ENCODE assay signal across 18 cellular contexts in the genomic region with DNA sequence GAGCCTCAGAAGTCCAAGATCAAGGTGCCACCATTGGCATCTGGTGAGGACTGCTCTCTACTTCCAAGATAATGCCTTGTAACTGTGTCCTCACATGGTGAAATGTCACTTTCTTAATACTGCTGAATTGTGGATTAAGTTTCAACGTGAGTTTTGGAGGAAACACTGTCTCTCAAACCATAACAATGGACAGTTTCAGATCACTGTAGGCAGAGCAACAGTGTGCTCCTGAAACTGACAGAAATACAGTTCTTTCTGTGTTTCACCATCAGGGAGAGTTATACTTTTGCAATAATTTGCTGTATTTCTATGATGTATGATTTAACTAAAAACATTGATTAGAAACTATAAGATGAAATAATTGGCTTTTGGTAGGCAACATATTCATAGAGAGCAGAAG.
DNase-seq lines count a peak whose midpoint lies in the region; ATAC-seq and TF ChIP-seq lines count a peak whose summit lies in the region.
"Had no signal": no experiment of that assay in that cellular context is flagged by ENCODE, and none has a peak within 500 bp of the region (broad histone marks: within the 10 kb centered on the region; RNA-seq: fewer than 3 reads in every experiment).

No MANE protein-coding gene starts in this region.

- H3K79me2 ChIP-seq in MM.1S (ENCODE audit: low read length) (no peaks in the 10 kb centered on the region), SU-DHL-6 (ENCODE audit: insufficient read depth, low read length) (no peaks in the 10 kb centered on the region)

- H3K27ac ChIP-seq in MM.1S (ENCODE audit: low read length) (no peak overlapping the region), SU-DHL-6 (ENCODE audit: low read depth, low read length) (no peak overlapping the region)
- H3K27ac ChIP-seq: BLaER1 had no signal

- H3F3A ChIP-seq in MM.1S (ENCODE audit: insufficient read depth, low read length), result no peaks in the 10 kb centered on the region
- H3F3A ChIP-seq in SU-DHL-6 (ENCODE audit: insufficient read depth), result no peaks in the 10 kb centered on the region

- DNase-seq in MM.1S (peak; percentile 46), left kidney (ENCODE audit: low read depth, low spot score) (peak; percentile 1), activated gamma-delta T cell (lab: John Stamatoyannopoulos, UW) (no peak), MG63 (no peak)
- DNase-seq: 8988T; ACHN; BE2C; C1 segment of cervical spinal cord; CD4-positive, alpha-beta memory T cell; CD4-positive, CD25-positive, alpha-beta regulatory T cell; CD8-positive, alpha-beta memory T cell; COR-L47; DMS 273 treated with DMSO at 0.1 percent for 48 hours; DMS79 treated with DMSO at 0.1 percent for 48 hours; GF-D8 had no signal

- H3K27me3 ChIP-seq in MM.1S (replicated peaks; ENCODE audit: insufficient read depth, low read length), result no peaks in the 10 kb centered on the region
- H3K27me3 ChIP-seq in SU-DHL-6 (ENCODE audit: low read length), result no peaks in the 10 kb centered on the region
- H3K27me3 ChIP-seq in MG63, result no peaks in the 10 kb centered on the region
- H3K27me3 ChIP-seq: BE2C, BLaER1 had no signal

- 0 out of 2 replicates have a peak, but pooled peaks cover 3% of the 10 kb centered on the region for H3K4me1 ChIP-seq in MM.1S (ENCODE audit: low read length)
- H3K4me1 ChIP-seq: BE2C, BLaER1 had no signal

- H3K9ac ChIP-seq in MM.1S (ENCODE audit: low read length), result no peak overlapping the region
- H3K9ac ChIP-seq in SU-DHL-6 (ENCODE audit: low read length), result no peak overlapping the region
- H3K9ac ChIP-seq: BLaER1 had no signal

- no peaks in the 10 kb centered on the region for H3K36me3 ChIP-seq in MM.1S (replicated peaks; ENCODE audit: insufficient read depth, low read length)
- H3K36me3 ChIP-seq in SU-DHL-6 (ENCODE audit: low read length), result no peaks in the 10 kb centered on the region
- no peaks in the 10 kb centered on the region for H3K36me3 ChIP-seq in MG63
- H3K36me3 ChIP-seq: BE2C, BLaER1 had no signal

- H3K9me2 ChIP-seq in MM.1S (replicated peaks; ENCODE audit: insufficient read depth, low read length), result no peaks in the 10 kb centered on the region
- no peaks in the 10 kb centered on the region for H3K9me2 ChIP-seq in SU-DHL-6 (replicated peaks; ENCODE audit: insufficient read depth, low read length)

- H3K9me3 ChIP-seq in MM.1S (replicated peaks; ENCODE audit: insufficient read depth, low read length), result no peaks in the 10 kb centered on the region
- H3K9me3 ChIP-seq in SU-DHL-6 (ENCODE audit: insufficient read depth, low read length), result peaks cover 3% of the 10 kb centered on the region; the same call in 1 of the 2 replicates
- H3K9me3 ChIP-seq in MG63, result no peaks in the 10 kb centered on the region
- H3K9me3 ChIP-seq: BE2C, BLaER1 had no signal

- H3K4me3 ChIP-seq in MM.1S (ENCODE audit: low read length) (no peak overlapping the region), SU-DHL-6 (ENCODE audit: insufficient read depth, low read length, poor library complexity, severe bottlenecking) (no peak overlapping the region), MG63 (no peak overlapping the region)
- H3K4me3 ChIP-seq: BLaER1 had no signal

- H3K4me2 ChIP-seq in MM.1S (ENCODE audit: low read depth, low read length) (no peak overlapping the region), SU-DHL-6 (ENCODE audit: low read depth, low read length, poor library complexity, severe bottlenecking) (no peak overlapping the region)
- H3K4me2 ChIP-seq: BLaER1 had no signal

- ATAC-seq in HG02981 (IDR thresholded peaks at IDR 0.05; ENCODE audit: unreplicated experiment), result no peak

- no peaks in the 10 kb centered on the region for H4K20me1 ChIP-seq in MM.1S (ENCODE audit: insufficient read depth, low read length)
- H4K20me1 ChIP-seq in SU-DHL-6 (ENCODE audit: low read depth, low read length), result no peaks in the 10 kb centered on the region
- H4K20me1 ChIP-seq: BLaER1 had no signal

- H2AFZ ChIP-seq in MM.1S (ENCODE audit: low read length) (no peak overlapping the region), SU-DHL-6 (ENCODE audit: low read depth, low read length, severe bottlenecking) (peak overlapping the region; percentile 3)

- TF ChIP-seq CTCF in MM.1S (IDR thresholded peaks at IDR 0.05; ENCODE audit: low read length), result no peak
- no peak for TF ChIP-seq CTCF in SU-DHL-6 (IDR thresholded peaks at IDR 0.05; ENCODE audit: insufficient read depth, low read length, poor library complexity, severe bottlenecking)

Comparison
In these comparisons a context has a peak if more than half of its experiments do, and no peak if none do; other contexts are left out.
1. DNase-seq: peak in MM.1S (single experiment) and left kidney (single experiment); none in activated gamma-delta T cell (single experiment) and MG63 (single experiment).